ENCODE assay signal across 8 cellular contexts in genomic region chr5:141747152-141747640, GRCh38.
DNase-seq lines count a peak whose midpoint lies in the region; ATAC-seq, FAIRE-seq and TF ChIP-seq lines count a peak whose summit lies in the region.

No MANE protein-coding gene starts in this region.

- ATAC-seq in Right ventricle myocardium superior (ENCODE audit: poor library complexity) (peak; percentile 95), GM19023 (IDR thresholded peaks at IDR 0.05; ENCODE audit: unreplicated experiment) (no peak)

- FAIRE-seq in GM12892 (lab: Jason Lieb, UNC): no peak

- DNase-seq in DMS53 treated with DMSO at 0.1 percent for 48 hours (lab: John Stamatoyannopoulos, UW; ENCODE audit: unreplicated experiment) (peak; percentile 63), NCI-H1105 (lab: John Stamatoyannopoulos, UW) (peak; percentile 85), SW480 (ENCODE audit: low spot score) (peak; percentile 35), Right ventricle myocardium superior (peak; percentile 90), retinal pigment epithelial cell (ENCODE audit: low read depth) (peak; percentile 23), GM12892 (ENCODE audit: insufficient read length) (no peak), KG1 (lab: John Stamatoyannopoulos, UW) (no peak)

- no peak for TF ChIP-seq POLR2A in GM12892 (IDR thresholded peaks at IDR 0.05; ENCODE audit: low read depth, low read length)

- no peak overlapping the region for H3K4me3 ChIP-seq in retinal pigment epithelial cell (ENCODE audit: low read length)

- no peak for TF ChIP-seq CTCF in retinal pigment epithelial cell (conservative IDR thresholded peaks at IDR 0.05; ENCODE audit: low read depth, low read length)

- intact Hi-C loops in Right ventricle myocardium superior (cut with DNase I): no loop called here

Comparison
In these comparisons a context has a peak if more than half of its experiments do, and no peak if none do; other contexts are left out.
1. DNase-seq: peak in DMS53 treated with DMSO at 0.1 percent for 48 hours (single experiment), NCI-H1105 (single experiment), SW480 (single experiment), Right ventricle myocardium superior (single experiment) and retinal pigment epithelial cell (single experiment); none in GM12892 (single experiment) and KG1 (single experiment).